ENCODE assay signal across 10 cellular contexts in the genomic region with DNA sequence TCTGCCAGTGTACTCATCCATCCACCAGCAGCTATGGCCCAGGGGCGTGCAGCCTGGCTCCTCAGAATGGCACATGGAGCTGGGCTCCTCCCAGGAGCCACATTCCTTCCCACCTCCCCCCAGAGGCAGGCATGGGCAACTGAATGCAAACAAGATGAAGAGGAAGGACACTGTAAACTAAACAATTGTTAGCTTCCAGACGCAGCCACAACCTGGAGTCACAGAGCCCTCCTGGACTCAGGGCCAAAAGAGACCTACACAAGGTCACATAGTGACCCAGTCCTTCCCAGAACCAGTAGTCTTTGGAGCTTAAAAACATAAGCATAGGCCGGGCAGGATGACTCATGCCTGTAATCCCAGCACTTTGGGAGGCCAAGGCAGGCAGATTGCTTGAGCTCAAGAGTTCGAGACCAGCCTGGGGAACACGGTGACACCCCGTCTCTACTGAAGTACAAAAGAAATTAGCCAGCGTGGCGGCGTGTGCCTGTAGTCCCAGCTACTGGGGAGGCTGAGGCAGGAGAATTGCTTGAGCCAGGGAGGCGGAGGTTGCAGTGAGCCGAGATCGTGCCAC. TPM values are rescaled to one million over a fixed set of nuclear protein-coding genes. Genes with fewer than 3 reads are reported as not detected.
DNase-seq lines count a peak whose midpoint lies in the region; ATAC-seq lines count a peak whose summit lies in the region.
"Had no signal": no experiment of that assay in that cellular context is flagged by ENCODE, and none has a peak within 500 bp of the region (broad histone marks: within the 10 kb centered on the region; RNA-seq: fewer than 3 reads in every experiment).

No MANE protein-coding gene starts in this region.

- no peak overlapping the region for H3K4me2 ChIP-seq in mesenchymal stem cell (ENCODE audit: low read length, poor library complexity, severe bottlenecking)

- no peaks in the 10 kb centered on the region for H3K4me1 Mint-ChIP-seq in activated CD4-positive, alpha-beta memory T cell treated with anti-CD3 and anti-CD28 coated beads for 36 hours (ENCODE audit: low read depth)

- no peaks in the 10 kb centered on the region for H3K9me3 Mint-ChIP-seq in activated CD4-positive, alpha-beta memory T cell treated with anti-CD3 and anti-CD28 coated beads for 36 hours

- no peak overlapping the region for H3K27ac Mint-ChIP-seq in activated CD4-positive, alpha-beta memory T cell treated with anti-CD3 and anti-CD28 coated beads for 36 hours

- WGBS in mesenchymal stem cell = 65% methylated on average over 9 of the region's 12 CpGs

- H3K4me3 ChIP-seq in mesenchymal stem cell (ENCODE audit: insufficient read depth in 1 of 2, low read depth in 1 of 2, low read length in 2 of 2) = no peak overlapping the region

- no peaks in the 10 kb centered on the region for H3K79me1 ChIP-seq in mesenchymal stem cell (replicated peaks; ENCODE audit: low read length, poor library complexity, severe bottlenecking)

- peaks cover 0 to 25% of the 10 kb centered on the region in 2 experiments for H3K27me3 ChIP-seq in mesenchymal stem cell (ENCODE audit: control insufficient read depth in 1 of 2, insufficient read depth in 1 of 2, low read length in 2 of 2)

- H2BK5ac ChIP-seq in mesenchymal stem cell (ENCODE audit: low read depth, low read length, poor library complexity, severe bottlenecking) = no peak overlapping the region

- H3K4me1 ChIP-seq in mesenchymal stem cell (ENCODE audit: control insufficient read depth, insufficient read depth, low read depth, low read length) = peaks cover 3% of the 10 kb centered on the region

- H2AFZ ChIP-seq in mesenchymal stem cell (ENCODE audit: low read depth, low read length) = no peak overlapping the region

- no peak overlapping the region for H2BK15ac ChIP-seq in mesenchymal stem cell (ENCODE audit: low read depth, poor library complexity, severe bottlenecking)

- H3K27ac ChIP-seq in mesenchymal stem cell (ENCODE audit: low read length, poor library complexity, severe bottlenecking) = no peak overlapping the region

- no peak overlapping the region for H3K4ac ChIP-seq in mesenchymal stem cell (ENCODE audit: low read depth in 1 of 2, low read length in 2 of 2)

- H3K27me3 Mint-ChIP-seq in activated CD4-positive, alpha-beta memory T cell treated with anti-CD3 and anti-CD28 coated beads for 36 hours = peaks cover 4% of the 10 kb centered on the region

- no peaks in the 10 kb centered on the region for H3K36me3 ChIP-seq in mesenchymal stem cell (ENCODE audit: control insufficient read depth in 1 of 2, insufficient read depth in 2 of 2, low read depth in 1 of 2, low read length in 2 of 2)

- no peak overlapping the region for H3K4me3 Mint-ChIP-seq in activated CD4-positive, alpha-beta memory T cell treated with anti-CD3 and anti-CD28 coated beads for 36 hours

- DNase-seq in DMS 273 (lab: John Stamatoyannopoulos, UW; ENCODE audit: unreplicated experiment) (peak; percentile 37), LoVo (ENCODE audit: low spot score) (peak; percentile 22), cerebellar cortex (ENCODE audit: low spot score) (peak; percentile 26), mesenchymal stem cell (peak; percentile 66), putamen (ENCODE audit: low spot score) (no peak), Kasumi-1 (lab: John Stamatoyannopoulos, UW) (no peak)
- DNase-seq in activated CD4-positive, alpha-beta memory T cell treated with anti-CD3 and anti-CD28 coated beads for 36 hours = no peak
- DNase-seq: hypothalamus, NCI-H446 treated with DMSO at 0.1 percent for 48 hours had no signal

- H3K36me3 Mint-ChIP-seq in activated CD4-positive, alpha-beta memory T cell treated with anti-CD3 and anti-CD28 coated beads for 36 hours = no peaks in the 10 kb centered on the region

- POLR2A ChIA-PET in activated CD4-positive, alpha-beta memory T cell treated with anti-CD3 and anti-CD28 coated beads for 36 hours (lab: Charles Lee) = interaction anchor here (0.6 kb wide), 1 partner anchor 33 kb away, joined by 3 read pairs; no protein-coding TSS in a partner anchor

- H2AK5ac ChIP-seq in mesenchymal stem cell (ENCODE audit: low read length, severe bottlenecking) = no peak overlapping the region

- H2BK12ac ChIP-seq in mesenchymal stem cell (ENCODE audit: low read length in 2 of 2) = no peak overlapping the region

- H3K14ac ChIP-seq in mesenchymal stem cell (ENCODE audit: low read length in 2 of 2) = no peak overlapping the region

- peaks cover 4% of the 10 kb centered on the region for H3K9me3 ChIP-seq in mesenchymal stem cell (ENCODE audit: control insufficient read depth, low read length)

- no peak overlapping the region for H4K8ac ChIP-seq in mesenchymal stem cell (ENCODE audit: low read length)

- H2BK120ac ChIP-seq in mesenchymal stem cell (ENCODE audit: low read depth, low read length) = no peak overlapping the region

- no peak overlapping the region for H3K23ac ChIP-seq in mesenchymal stem cell (ENCODE audit: low read length in 2 of 2)

- ATAC-seq in HG03439 (IDR thresholded peaks at IDR 0.05; ENCODE audit: unreplicated experiment) = no peak

- no peak overlapping the region for H3K18ac ChIP-seq in mesenchymal stem cell (ENCODE audit: low read depth in 1 of 2, low read length in 2 of 2)

- no peak overlapping the region for H4K91ac ChIP-seq in mesenchymal stem cell (ENCODE audit: low read length)

- CTCF ChIA-PET in activated CD4-positive, alpha-beta memory T cell treated with anti-CD3 and anti-CD28 coated beads for 36 hours (lab: Charles Lee) = no interaction called here

- no peak overlapping the region for H3K9ac ChIP-seq in mesenchymal stem cell (ENCODE audit: low read length)

- intact Hi-C loops in activated CD4-positive, alpha-beta memory T cell treated with anti-CD3 and anti-CD28 coated beads for 36 hours (cut with micrococcal nuclease) = no loop called here

RNA-seq across cellular contexts. Expression of a gene that starts 30.7 kb away (rescaled TPM):
- polyA plus RNA-seq in mesenchymal stem cell (2013, experiment 1 of 2) = 0.06 TPM
- polyA plus RNA-seq in mesenchymal stem cell (2013, experiment 2 of 2) = 0.10 TPM
- total RNA-seq in activated CD4-positive, alpha-beta memory T cell treated with anti-CD3 and anti-CD28 coated beads for 36 hours = under 1 TPM; 0.17 to 0.31 TPM

Comparison
In these comparisons a context has a peak if more than half of its experiments do, and no peak if none do; other contexts are left out.
1. DNase-seq: peak in DMS 273 (single experiment), LoVo (single experiment), cerebellar cortex (single experiment) and mesenchymal stem cell (single experiment); none in putamen (single experiment), activated CD4-positive, alpha-beta memory T cell treated with anti-CD3 and anti-CD28 coated beads for 36 hours (single experiment) and Kasumi-1 (0 of 2).